8 cellular contexts compared by ENCODE assay signal in the genomic region with DNA sequence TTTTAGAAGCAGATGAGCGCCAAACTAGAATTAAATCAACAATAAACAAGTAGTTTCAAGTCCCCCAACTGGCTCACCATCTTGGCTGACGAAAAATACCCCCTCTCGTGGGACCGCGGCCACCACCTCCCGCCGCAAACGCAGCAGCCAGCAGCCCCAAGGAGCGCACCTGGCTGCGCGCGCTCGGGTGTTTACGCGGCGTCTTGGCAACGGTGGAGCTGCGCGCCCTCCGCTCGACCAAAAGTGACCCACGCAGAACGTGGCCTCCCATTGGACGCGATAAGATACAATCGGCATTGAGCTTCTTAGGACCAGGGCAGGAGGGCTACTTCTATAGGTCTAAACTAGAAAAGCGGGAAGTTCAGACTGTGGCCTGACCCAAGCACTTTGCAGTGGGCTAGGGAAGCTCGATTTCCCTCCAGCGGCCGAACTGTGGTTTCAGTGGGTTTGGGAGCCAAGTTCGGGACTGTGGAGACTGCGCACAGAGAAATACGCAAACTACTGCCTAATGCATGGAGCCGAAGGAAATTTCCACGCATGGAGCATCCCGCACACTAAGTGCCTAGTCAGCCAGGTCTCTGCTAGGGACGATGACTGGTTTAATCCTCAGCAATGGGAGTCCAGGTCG.
DNase-seq lines count a peak whose midpoint lies in the region; ATAC-seq lines count a peak whose summit lies in the region.

A gene with protein sequence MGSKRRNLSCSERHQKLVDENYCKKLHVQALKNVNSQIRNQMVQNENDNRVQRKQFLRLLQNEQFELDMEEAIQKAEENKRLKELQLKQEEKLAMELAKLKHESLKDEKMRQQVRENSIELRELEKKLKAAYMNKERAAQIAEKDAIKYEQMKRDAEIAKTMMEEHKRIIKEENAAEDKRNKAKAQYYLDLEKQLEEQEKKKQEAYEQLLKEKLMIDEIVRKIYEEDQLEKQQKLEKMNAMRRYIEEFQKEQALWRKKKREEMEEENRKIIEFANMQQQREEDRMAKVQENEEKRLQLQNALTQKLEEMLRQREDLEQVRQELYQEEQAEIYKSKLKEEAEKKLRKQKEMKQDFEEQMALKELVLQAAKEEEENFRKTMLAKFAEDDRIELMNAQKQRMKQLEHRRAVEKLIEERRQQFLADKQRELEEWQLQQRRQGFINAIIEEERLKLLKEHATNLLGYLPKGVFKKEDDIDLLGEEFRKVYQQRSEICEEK (minus strand): TSS at position 245 of the 628 bp plus-strand sequence. CDS start 165 bp downstream, at position 80.

- H3K4me3 ChIP-seq in endocrine pancreas (ENCODE audit: control insufficient read depth, insufficient read depth, low read length) = peak within 1 kb of the TSS; percentile 98

- DNase-seq in CMK (ENCODE audit: low read depth) = peak; percentile 73
- peak; percentile 97 for DNase-seq in NCI-H82 (lab: John Stamatoyannopoulos, UW)
- peak; percentile 83 for DNase-seq in activated CD8-positive, alpha-beta memory T cell treated with anti-CD3 and anti-CD28 coated beads for 24 hours
- peak; percentile 88 to 94 for DNase-seq in memory B cell (ENCODE audit: low spot score in 2 of 2)
- peak; percentile 24 for DNase-seq in stimulated activated CD8-positive, alpha-beta memory T cell treated with anti-CD3 and anti-CD28 coated beads, Interleukin-12 subunit alpha, Interleukin-12 subunit beta, amount 100 ng/mL, for 4 hours (ENCODE audit: low read depth)

- no peaks in the 10 kb centered on the region for H3K36me3 Mint-ChIP-seq in memory B cell

- peaks cover 12% of the 10 kb centered on the region for H3K4me1 Mint-ChIP-seq in memory B cell

- no peaks in the 10 kb centered on the region for H3K9me3 Mint-ChIP-seq in memory B cell

- peak within 1 kb of the TSS; percentile 96 for H3K27ac Mint-ChIP-seq in memory B cell

- no peaks in the 10 kb centered on the region for H3K27me3 Mint-ChIP-seq in memory B cell

- H3K4me1 ChIP-seq in endocrine pancreas (ENCODE audit: control insufficient read depth, insufficient read depth, low read length) = no peaks in the 10 kb centered on the region

- no peaks in the 10 kb centered on the region for H3K9me3 ChIP-seq in endocrine pancreas (ENCODE audit: control insufficient read depth, low read length)

- peak within 1 kb of the TSS; percentile 82 for H3K4me3 Mint-ChIP-seq in memory B cell

- H3K9ac ChIP-seq in endocrine pancreas (ENCODE audit: control insufficient read depth, insufficient read depth, low read length) = peak within 1 kb of the TSS; percentile 77

- H3K36me3 ChIP-seq in endocrine pancreas (ENCODE audit: control insufficient read depth, insufficient read depth, low read length) = no peaks in the 10 kb centered on the region

- ATAC-seq in GM19452 (IDR thresholded peaks at IDR 0.05; ENCODE audit: unreplicated experiment) (peak; percentile 99), HG03565 (IDR thresholded peaks at IDR 0.05; ENCODE audit: unreplicated experiment) (peak; percentile 97), memory B cell (ENCODE audit: low read depth) (peak; percentile 90)

- no peaks in the 10 kb centered on the region for H3K27me3 ChIP-seq in endocrine pancreas (ENCODE audit: control insufficient read depth, insufficient read depth, low read length)

Comparison
In these comparisons a context has a peak if more than half of its experiments do, and no peak if none do; other contexts are left out.
1. Peak in every context shown above with its lines: DNase-seq, ATAC-seq and H3K4me3 ChIP-seq.
2. DNase-seq: peak in every context shown above with its lines; median percentile 97 in NCI-H82; 91 in memory B cell; 83 in activated CD8-positive, alpha-beta memory T cell treated with anti-CD3 and anti-CD28 coated beads for 24 hours; 73 in CMK; 24 in stimulated activated CD8-positive, alpha-beta memory T cell treated with anti-CD3 and anti-CD28 coated beads, Interleukin-12 subunit alpha, Interleukin-12 subunit beta, amount 100 ng/mL, for 4 hours.